ENCODE assay signal across 10 cellular contexts in genomic region chr20:63953764-63954429, GRCh38. TPM values are rescaled to one million over a fixed set of nuclear protein-coding genes. Genes with fewer than 3 reads are reported as not detected.
A peak's percentile ranks its signal among the peaks of the same experiment; 100 is the strongest.
DNase-seq lines count a peak whose midpoint lies in the region; ATAC-seq and TF ChIP-seq lines count a peak whose summit lies in the region.
"Had no signal": no experiment of that assay in that cellular context is flagged by ENCODE, and none has a peak within 500 bp of the region (broad histone marks: within the 10 kb centered on the region; RNA-seq: fewer than 3 reads in every experiment).

No MANE protein-coding gene starts in this region.

- H3K9me3 ChIP-seq in SK-N-SH = no peaks in the 10 kb centered on the region
- no peaks in the 10 kb centered on the region for H3K9me3 ChIP-seq in PC-9 (ENCODE audit: insufficient read depth, low read depth)
- no peaks in the 10 kb centered on the region for H3K9me3 ChIP-seq in body of pancreas

- H3K36me3 ChIP-seq in SK-N-SH (replicated peaks in 1 of 2; ENCODE audit: control insufficient read depth in 1 of 2, insufficient read depth in 2 of 2, low read length in 1 of 2) (peaks cover 0 to 4% of the 10 kb centered on the region in 2 experiments), PC-9 (ENCODE audit: low read depth) (no peaks in the 10 kb centered on the region), body of pancreas (replicated peaks in 1 of 2; ENCODE audit: insufficient read depth in 1 of 2, low read depth in 2 of 2) (no peaks in the 10 kb centered on the region)

- no peak for TF ChIP-seq CTCF in SK-N-SH (IDR thresholded peaks at IDR 0.05)
- TF ChIP-seq CTCF in PC-9 (conservative IDR thresholded peaks at IDR 0.05) = no peak
- TF ChIP-seq CTCF in endothelial cell (IDR thresholded peaks at IDR 0.05; ENCODE audit: unreplicated experiment) = no peak
- TF ChIP-seq CTCF in progenitor cell of endocrine pancreas (IDR thresholded peaks at IDR 0.05; ENCODE audit: unreplicated experiment) = no peak
- TF ChIP-seq CTCF in body of pancreas (IDR thresholded peaks at IDR 0.05) = no peak

- H3K4me1 Mint-ChIP-seq in endothelial cell (ENCODE audit: unreplicated experiment) = peaks cover 12% of the 10 kb centered on the region
- H3K4me1 Mint-ChIP-seq in progenitor cell of endocrine pancreas (ENCODE audit: low read depth) = peaks cover 25% of the 10 kb centered on the region

- no peak for ATAC-seq in SK-N-SH treated with all-trans-retinoic acid at 6 μM for 48 hours
- ATAC-seq in HG03442 (IDR thresholded peaks at IDR 0.05; ENCODE audit: unreplicated experiment) = no peak
- ATAC-seq in body of pancreas = no peak

- H3K4me1 ChIP-seq in SK-N-SH (ENCODE audit: control insufficient read depth in 1 of 2, insufficient read depth in 2 of 2, low read depth in 1 of 2, low read length in 1 of 2) = peaks cover 16 to 54% of the 10 kb centered on the region in 2 experiments; a peak in 3 of 4 replicates
- peaks cover 26% of the 10 kb centered on the region; the same call in 1 of the 2 replicates for H3K4me1 ChIP-seq in PC-9 (replicated peaks; ENCODE audit: insufficient read depth)
- peaks cover 79% of the 10 kb centered on the region for H3K4me1 ChIP-seq in body of pancreas

- TF ChIP-seq EP300 in SK-N-SH (IDR thresholded peaks at IDR 0.05; ENCODE audit: borderline replicate concordance in 1 of 2, low read depth in 1 of 2, low read length in 1 of 2) = no peak

- CTCF ChIA-PET in SK-N-SH (lab: Yijun Ruan, JAX) = interaction anchor here (1.1 to 2.9 kb wide), 5 partner anchors 20 to 457 kb away, joined by 3 to 12 read pairs (median 4); partner anchors contain the start of gene PRPF6
- CTCF ChIA-PET in PC-9 (lab: Charles Lee) = no interaction called here

- H3K9me2 ChIP-seq in SK-N-SH = no peaks in the 10 kb centered on the region
- H3K9me2 ChIP-seq in PC-9 (ENCODE audit: insufficient read depth) = no peaks in the 10 kb centered on the region

- H3K4me2 ChIP-seq in SK-N-SH = peak overlapping the region; percentile 99
- peak overlapping the region; percentile 88 for H3K4me2 ChIP-seq in PC-9

- POLR2A ChIA-PET in SK-N-SH (lab: Yijun Ruan, JAX) (no interaction called here), PC-9 (lab: Charles Lee; ENCODE audit: unreplicated experiment) (interaction anchor here (0.6 kb wide), 1 partner anchor 400 kb away, joined by 3 read pairs; the partner anchor contains the start of gene FNDC11)

- WGBS in SK-N-SH (ENCODE audit: low lambda C conversion rate) = 85% methylated on average over 6 of the region's 13 CpGs
- WGBS in body of pancreas, 2 donors = 60 to 63% methylated on average over 8 to 13 of the region's 13 CpGs

- TF ChIP-seq RAD21 in SK-N-SH (IDR thresholded peaks at IDR 0.05; ENCODE audit: low read length) = no peak

- intact Hi-C loops in PC-9 (cut with micrococcal nuclease; ENCODE audit: unreplicated experiment) = no loop called here
- intact Hi-C loops in body of pancreas (cut with DNase I) = no loop called here

- no TSS peak for BruUV-seq in PC-9 (replicated peaks; lab: Mats Ljungman, UMichigan)

- H3F3A ChIP-seq in SK-N-SH (replicated peaks; ENCODE audit: insufficient read depth) = peaks cover 18% of the 10 kb centered on the region
- H3F3A ChIP-seq in PC-9 (ENCODE audit: insufficient read depth, low read depth) = peaks cover 36% of the 10 kb centered on the region

- H2AFZ ChIP-seq in SK-N-SH (ENCODE audit: low read depth) (no peak overlapping the region), PC-9 (no peak overlapping the region)

- TF ChIP-seq POLR2A in body of pancreas (IDR thresholded peaks at IDR 0.05) = no peak

- H3K4me3 ChIP-seq in SK-N-SH (ENCODE audit: low read depth in 2 of 2, low read length in 1 of 2) = no peak overlapping the region
- H3K4me3 ChIP-seq in PC-9 = no peak overlapping the region
- no peak overlapping the region for H3K4me3 ChIP-seq in body of pancreas

- H3K27me3 ChIP-seq in SK-N-SH (ENCODE audit: insufficient read depth) (no peaks in the 10 kb centered on the region), PC-9 (ENCODE audit: insufficient read depth, low read depth) (no peaks in the 10 kb centered on the region), body of pancreas (no peaks in the 10 kb centered on the region)

- no peak overlapping the region for H3K27ac Mint-ChIP-seq in endothelial cell (ENCODE audit: unreplicated experiment)
- peak overlapping the region; percentile 81 for H3K27ac Mint-ChIP-seq in progenitor cell of endocrine pancreas

- no peak overlapping the region for H3K9ac ChIP-seq in SK-N-SH

- DNase-seq in SK-N-SH = no peak
- no peak for DNase-seq in PC-9
- no peak for DNase-seq in endothelial cell (ENCODE audit: low spot score)
- no peak for DNase-seq in progenitor cell of endocrine pancreas (ENCODE audit: low spot score, unreplicated experiment)
- DNase-seq in body of pancreas = no peak
- no peak for DNase-seq in amygdala (lab: John Stamatoyannopoulos, UW)
- DNase-seq: 8988T, T1000 had no signal

- H3K27ac ChIP-seq in SK-N-SH (ENCODE audit: low read depth in 2 of 2, low read length in 1 of 2) (no peak overlapping the region), PC-9 (no peak overlapping the region), body of pancreas (no peak overlapping the region)

- H4K20me1 ChIP-seq in SK-N-SH (ENCODE audit: insufficient read depth) = peaks cover 60% of the 10 kb centered on the region
- H4K20me1 ChIP-seq in PC-9 (ENCODE audit: insufficient read depth) = peaks cover 61% of the 10 kb centered on the region

- H3K4me3 Mint-ChIP-seq in endothelial cell (ENCODE audit: unreplicated experiment) (peak overlapping the region; percentile 83), progenitor cell of endocrine pancreas (ENCODE audit: low read depth) (peak overlapping the region; percentile 79)

- H3K79me2 ChIP-seq in SK-N-SH (ENCODE audit: insufficient read depth) (peaks cover 71% of the 10 kb centered on the region), PC-9 (ENCODE audit: low read depth) (peaks cover 73% of the 10 kb centered on the region)

- H3K9me3 Mint-ChIP-seq in endothelial cell (ENCODE audit: unreplicated experiment) (no peaks in the 10 kb centered on the region), progenitor cell of endocrine pancreas (ENCODE audit: low read depth) (no peaks in the 10 kb centered on the region)

- H3K27me3 Mint-ChIP-seq in endothelial cell (ENCODE audit: unreplicated experiment) (peaks cover 22% of the 10 kb centered on the region), progenitor cell of endocrine pancreas (no peaks in the 10 kb centered on the region)

- no peaks in the 10 kb centered on the region for H3K36me3 Mint-ChIP-seq in endothelial cell (ENCODE audit: low read depth, unreplicated experiment)
- no peaks in the 10 kb centered on the region for H3K36me3 Mint-ChIP-seq in progenitor cell of endocrine pancreas (ENCODE audit: insufficient read depth)

TF ChIP-seq in SK-N-SH, 30 proteins besides CTCF, POLR2A, EP300 and RAD21:
- TF ChIP-seq POLR2AphosphoS5 (IDR thresholded peaks at IDR 0.05; ENCODE audit: low read depth, low read length) (no peak), CHD2 (IDR thresholded peaks at IDR 0.05; ENCODE audit: low read length, partially characterized antibody) (no peak), RFX5 (IDR thresholded peaks at IDR 0.05; ENCODE audit: low read length) (no peak), YY1 (IDR thresholded peaks at IDR 0.05; ENCODE audit: low read depth) (no peak)
TF ChIP-seq in SK-N-SH: peak in this region for 0.

RNA-seq across cellular contexts. Expression of gene UCKL1, which starts 2.3 kb away (rescaled TPM):
- 70.3 and 71.6 TPM in 2 replicates for polyA plus RNA-seq in SK-N-SH (2012; rRNA removed)
- polyA plus RNA-seq in SK-N-SH (2012; cell fraction: cytosol; rRNA removed) = 25.9 and 43.7 TPM in 2 replicates
- polyA plus RNA-seq in SK-N-SH (2012; cell fraction: nucleus; rRNA removed) = 214 and 226 TPM in 2 replicates
- total RNA-seq in PC-9 (2021) = 51.7 and 55.1 TPM in 2 replicates
- total RNA-seq in endothelial cell (ENCODE audit: unreplicated experiment) = 40.1 TPM
- total RNA-seq in progenitor cell of endocrine pancreas = 78.9 and 79.2 TPM in 2 replicates
- 10 to 100 TPM; 21.0 to 26.0 TPM for total RNA-seq in body of pancreas

RNA-seq across cellular contexts. Expression of gene ZNF512B, which starts 15.8 kb away (rescaled TPM):
- 10.4 and 11.8 TPM in 2 replicates for polyA plus RNA-seq in SK-N-SH (2012; rRNA removed)
- polyA plus RNA-seq in SK-N-SH (2012; cell fraction: cytosol; rRNA removed) = 5.1 and 8.4 TPM in 2 replicates
- polyA plus RNA-seq in SK-N-SH (2012; cell fraction: nucleus; rRNA removed) = 43.8 and 50.5 TPM in 2 replicates
- total RNA-seq in PC-9 (2021) = 24.3 and 28.1 TPM in 2 replicates
- 40.8 TPM for total RNA-seq in endothelial cell (ENCODE audit: unreplicated experiment)
- total RNA-seq in progenitor cell of endocrine pancreas = 49.4 and 50.5 TPM in 2 replicates
- 10 to 100 TPM in 1 of 2 donors, 1 to 10 TPM in 1; 8.0 to 12.5 TPM for total RNA-seq in body of pancreas

RNA-seq across cellular contexts. Expression of gene SAMD10, which starts 25.5 kb away (rescaled TPM):
- polyA plus RNA-seq in SK-N-SH (2012; rRNA removed) = 11.0 and 11.6 TPM in 2 replicates
- 3.8 and 5.8 TPM in 2 replicates for polyA plus RNA-seq in SK-N-SH (2012; cell fraction: cytosol; rRNA removed)
- 72.3 and 82.0 TPM in 2 replicates for polyA plus RNA-seq in SK-N-SH (2012; cell fraction: nucleus; rRNA removed)
- 14.4 and 18.7 TPM in 2 replicates for total RNA-seq in PC-9 (2021)
- total RNA-seq in endothelial cell (ENCODE audit: unreplicated experiment) = 5.0 TPM
- total RNA-seq in progenitor cell of endocrine pancreas = 12.8 and 14.0 TPM in 2 replicates
- 1 to 10 TPM; 3.6 to 7.6 TPM for total RNA-seq in body of pancreas

RNA-seq across cellular contexts. Expression of gene PRPF6, which starts 27.0 kb away (rescaled TPM):
- 50.1 and 59.1 TPM in 2 replicates for polyA plus RNA-seq in SK-N-SH (2012; rRNA removed)
- 38.8 and 45.4 TPM in 2 replicates for polyA plus RNA-seq in SK-N-SH (2012; cell fraction: cytosol; rRNA removed)
- polyA plus RNA-seq in SK-N-SH (2012; cell fraction: nucleus; rRNA removed) = 62.1 and 68.6 TPM in 2 replicates
- total RNA-seq in PC-9 (2021) (103 and 111 TPM in 2 replicates), endothelial cell (ENCODE audit: unreplicated experiment) (73.4 TPM), progenitor cell of endocrine pancreas (74.7 and 76.4 TPM in 2 replicates), body of pancreas (10 to 100 TPM; 42.3 to 52.1 TPM)

RNA-seq across cellular contexts. Expression of gene DNAJC5, which starts 59.0 kb away (rescaled TPM):
- 24.2 and 26.2 TPM in 2 replicates for polyA plus RNA-seq in SK-N-SH (2012; rRNA removed)
- polyA plus RNA-seq in SK-N-SH (2012; cell fraction: cytosol; rRNA removed) = 13.7 and 19.3 TPM in 2 replicates
- polyA plus RNA-seq in SK-N-SH (2012; cell fraction: nucleus; rRNA removed) = 25.6 and 26.2 TPM in 2 replicates
- total RNA-seq in PC-9 (2021) (47.0 and 48.1 TPM in 2 replicates), endothelial cell (ENCODE audit: unreplicated experiment) (54.4 TPM), progenitor cell of endocrine pancreas (41.8 and 42.3 TPM in 2 replicates), body of pancreas (10 to 100 TPM; 32.9 to 44.2 TPM)
